10 cellular contexts compared by ENCODE assay signal in genomic region chr6:138571585-138572199, GRCh38.
DNase-seq lines count a peak whose midpoint lies in the region; ATAC-seq, FAIRE-seq and TF ChIP-seq lines count a peak whose summit lies in the region.
"Had no signal": no experiment of that assay in that cellular context is flagged by ENCODE, and none has a peak within 500 bp of the region (broad histone marks: within the 10 kb centered on the region; RNA-seq: fewer than 3 reads in every experiment).

No MANE protein-coding gene starts in this region.

- H2AFZ ChIP-seq in parathyroid adenoma = peak overlapping the region; percentile 87

- H3K27ac ChIP-seq in heart right ventricle (peak overlapping the region in 9 of 10 donors; percentile 41 to 78 (median 69)), parathyroid adenoma (no peak overlapping the region)
- H3K27ac ChIP-seq: HL-60 had no signal

- CTCF ChIA-PET in Caco-2 (lab: Charles Lee) = interaction anchor here (0.6 to 1.4 kb wide), 4 partner anchors 48 to 183 kb away, joined by 3 to 7 read pairs (median 4); no protein-coding TSS in a partner anchor

- peak overlapping the region; percentile 85 for H3K4me2 ChIP-seq in parathyroid adenoma (ENCODE audit: low read length)

- H3K4me3 ChIP-seq in Caco-2 (ENCODE audit: low read depth, low read length) (peak overlapping the region; percentile 58), heart right ventricle (peak overlapping the region; percentile 10 to 64 (median 48)), parathyroid adenoma (ENCODE audit: low read depth, low read length) (no peak overlapping the region)

- BruUV-seq in Caco-2 (replicated peaks; lab: Mats Ljungman, UMichigan) = TSS peak; percentile 75

- H3K4me1 Mint-ChIP-seq in Caco-2 (ENCODE audit: low read depth, unreplicated experiment) = peaks cover 7% of the 10 kb centered on the region
- H3K4me1 Mint-ChIP-seq: activated CD4-positive, alpha-beta T cell treated with anti-CD3 and anti-CD28 coated beads, Interleukin-2, amount 10 ng/mL, durations not matched to agents 24 days and 14 days had no signal

- TF ChIP-seq CTCF in Caco-2 (IDR thresholded peaks at IDR 0.05; ENCODE audit: insufficient read depth in 1 of 2, low read depth in 1 of 2, low read length in 1 of 2, severe bottlenecking in 1 of 2, unreplicated experiment in 1 of 2) (no peak), heart right ventricle (IDR thresholded peaks at IDR 0.05) (no peak), parathyroid adenoma (IDR thresholded peaks at IDR 0.05) (no peak), D721Med (IDR thresholded peaks at IDR 0.05; ENCODE audit: insufficient read depth, missing control alignments) (no peak)

- no peak overlapping the region for H3K9ac ChIP-seq in parathyroid adenoma

- peak in 4 of 8 donors; percentile 49 to 59 (median 51) for ATAC-seq in heart right ventricle
- ATAC-seq in GM19397 (IDR thresholded peaks at IDR 0.05; ENCODE audit: unreplicated experiment) = no peak
- ATAC-seq in GM18909 (IDR thresholded peaks at IDR 0.05; ENCODE audit: poor library complexity, unreplicated experiment) = no peak

- peaks cover 14% of the 10 kb centered on the region; the same call in 1 of the 2 replicates for H3K4me1 ChIP-seq in Caco-2
- H3K4me1 ChIP-seq in heart right ventricle = peaks cover 0 to 24% (median 7%) of the 10 kb centered on the region in 9 donors
- H3K4me1 ChIP-seq in parathyroid adenoma = no peaks in the 10 kb centered on the region

- H3K36me3 Mint-ChIP-seq in Caco-2 (ENCODE audit: insufficient read depth, unreplicated experiment) = peaks cover 5% of the 10 kb centered on the region

- DNase-seq in Caco-2 (no peak), NCI-H69 (lab: John Stamatoyannopoulos, UW) (peak; percentile 79), heart right ventricle (no peak), D721Med (ENCODE audit: insufficient read length, low spot score) (no peak), GDM1 (lab: John Stamatoyannopoulos, UW) (no peak)
- DNase-seq: activated CD4-positive, alpha-beta T cell treated with anti-CD3 and anti-CD28 coated beads, Interleukin-2, amount 10 ng/mL, durations not matched to agents 24 days and 14 days had no signal

- H3K9me3 Mint-ChIP-seq in Caco-2 (ENCODE audit: unreplicated experiment) = no peaks in the 10 kb centered on the region
- H3K9me3 Mint-ChIP-seq: activated CD4-positive, alpha-beta T cell treated with anti-CD3 and anti-CD28 coated beads, Interleukin-2, amount 10 ng/mL, durations not matched to agents 24 days and 14 days had no signal

- no peaks in the 10 kb centered on the region for H3K27me3 Mint-ChIP-seq in Caco-2 (ENCODE audit: insufficient read depth, unreplicated experiment)

- H3K27me3 ChIP-seq in Caco-2 (replicated peaks; ENCODE audit: control insufficient read depth, insufficient read depth, low read length) (no peaks in the 10 kb centered on the region), heart right ventricle (peaks cover 0 to 27% (median 0%) of the 10 kb centered on the region in 7 donors), parathyroid adenoma (ENCODE audit: control insufficient read depth, insufficient read depth, low read length) (no peaks in the 10 kb centered on the region)

- POLR2A ChIA-PET in Caco-2 (lab: Charles Lee) = interaction anchor here (0.8 to 1.2 kb wide), 2 partner anchors 8 to 22 kb away, joined by 4 to 5 read pairs; no protein-coding TSS in a partner anchor

- H3K27ac Mint-ChIP-seq in Caco-2 (ENCODE audit: unreplicated experiment) = no peak overlapping the region
- H3K27ac Mint-ChIP-seq: activated CD4-positive, alpha-beta T cell treated with anti-CD3 and anti-CD28 coated beads, Interleukin-2, amount 10 ng/mL, durations not matched to agents 24 days and 14 days had no signal

- 17 to 18% methylated on average over 16 of the region's 16 CpGs for WGBS in heart right ventricle, 2 donors

- intact Hi-C loops in Caco-2 (cut with micrococcal nuclease; ENCODE audit: unreplicated experiment) (loop anchor here (1.0 to 5.0 kb wide), 5 partner anchors 7 to 67 kb away; no protein-coding TSS in a partner anchor), heart right ventricle (cut with DNase I) (loop anchor here in 3 of 10 donors (2.0 to 5.0 kb wide), 2 partner anchors 27 to 54 kb away; no protein-coding TSS in a partner anchor)

- no peaks in the 10 kb centered on the region for H3K79me2 ChIP-seq in parathyroid adenoma

- FAIRE-seq in D721Med (lab: Jason Lieb, UNC) = no peak

- H3K36me3 ChIP-seq in Caco-2 (ENCODE audit: control insufficient read depth, insufficient read depth, low read length) = no peaks in the 10 kb centered on the region
- H3K36me3 ChIP-seq in heart right ventricle = no peaks in the 10 kb centered on the region
- no peaks in the 10 kb centered on the region for H3K36me3 ChIP-seq in parathyroid adenoma (ENCODE audit: control insufficient read depth, insufficient read depth, low read length)

- H3K9me3 ChIP-seq in Caco-2 (no peaks in the 10 kb centered on the region), heart right ventricle (no peaks in the 10 kb centered on the region), parathyroid adenoma (ENCODE audit: control insufficient read depth, low read length) (no peaks in the 10 kb centered on the region)

- no peak overlapping the region for H3K4me3 Mint-ChIP-seq in Caco-2 (ENCODE audit: unreplicated experiment)
- H3K4me3 Mint-ChIP-seq: activated CD4-positive, alpha-beta T cell treated with anti-CD3 and anti-CD28 coated beads, Interleukin-2, amount 10 ng/mL, durations not matched to agents 24 days and 14 days had no signal
